8 cellular contexts compared by ENCODE assay signal in genomic region chr17:37570527-37571093, GRCh38. TPM values are rescaled to one million over a fixed set of nuclear protein-coding genes. Genes with fewer than 3 reads are reported as not detected.
DNase-seq lines count a peak whose midpoint lies in the region; ATAC-seq and TF ChIP-seq lines count a peak whose summit lies in the region.

No MANE protein-coding gene starts in this region.

- no TSS peak for BruUV-seq in IMR-90 (replicated peaks; lab: Mats Ljungman, UMichigan)

- no peak for TF ChIP-seq POLR2A in IMR-90 (IDR thresholded peaks at IDR 0.05; ENCODE audit: low read depth, low read length)

- ATAC-seq in IMR-90 (ENCODE audit: low read depth) = peak; percentile 86
- no peak for ATAC-seq in HG03139 (IDR thresholded peaks at IDR 0.05; ENCODE audit: unreplicated experiment)

- H3K9ac ChIP-seq in IMR-90 (ENCODE audit: low read depth, low read length) (no peak overlapping the region), mesendoderm (ENCODE audit: low read length) (no peak overlapping the region)

- no peak overlapping the region for H2BK15ac ChIP-seq in IMR-90 (ENCODE audit: low read depth, low read length)
- H2BK15ac ChIP-seq in mesendoderm (replicated peaks; ENCODE audit: low read depth) = no peak overlapping the region

- H2AK9ac ChIP-seq in IMR-90 (replicated peaks; ENCODE audit: low read depth, low read length, poor library complexity) = no peak overlapping the region

- H3K14ac ChIP-seq in IMR-90 (replicated peaks; ENCODE audit: low read depth, low read length) = no peak overlapping the region

- DNase-seq in EH (ENCODE audit: low read depth) (peak; percentile 66), IMR-90 (peak; percentile 69), SW480 (ENCODE audit: low spot score) (peak; percentile 65), dermis microvascular lymphatic vessel endothelial cell (ENCODE audit: low read depth in 2 of 2) (peak; percentile 30 to 72), mesendoderm (peak; percentile 87), T-helper 9 cell (no peak), foreskin melanocyte (no peak)

- H4K91ac ChIP-seq in IMR-90 (ENCODE audit: insufficient read depth, low read depth, low read length) = no peak overlapping the region

- H2AK5ac ChIP-seq in IMR-90 (ENCODE audit: low read depth, low read length) = no peak overlapping the region
- no peak overlapping the region for H2AK5ac ChIP-seq in mesendoderm (ENCODE audit: low read length)

- H3K9me1 ChIP-seq in IMR-90 (ENCODE audit: insufficient read depth, low read length) = no peaks in the 10 kb centered on the region

- in situ Hi-C loops in IMR-90 (cut with MboI; ENCODE audit: low sequenced_read_pairs) = no loop called here

- H2BK5ac ChIP-seq in IMR-90 (ENCODE audit: low read depth, low read length, poor library complexity, severe bottlenecking) = no peak overlapping the region
- H2BK5ac ChIP-seq in mesendoderm (ENCODE audit: low read length) = no peak overlapping the region

- H3K79me2 ChIP-seq in mesendoderm (ENCODE audit: control insufficient read depth, insufficient read depth, low read length) = no peaks in the 10 kb centered on the region

- H4K8ac ChIP-seq in IMR-90 (ENCODE audit: low read depth in 2 of 2, low read length in 2 of 2) (no peak overlapping the region), mesendoderm (ENCODE audit: low read depth, low read length) (no peak overlapping the region)

- WGBS in IMR-90 (ENCODE audit: extremely low coverage in 2 of 2, insufficient read length in 1 of 2), 2 experiments = 80% methylated on average over 1 of the region's 8 CpGs; no CpG with 5 or more reads in 1 of the 2 experiments
- WGBS in mesendoderm (ENCODE audit: extremely low coverage, insufficient coverage, low lambda C conversion rate) = no CpG with 5 or more reads among the region's 8 CpGs

- H3K27ac ChIP-seq in IMR-90 (ENCODE audit: insufficient read depth, low read length) (no peak overlapping the region), mesendoderm (ENCODE audit: low read depth, low read length) (no peak overlapping the region)

- TF ChIP-seq RAD21 in IMR-90 (IDR thresholded peaks at IDR 0.05; ENCODE audit: low read length) = peak; percentile 58

- H3K36me3 ChIP-seq in IMR-90 (ENCODE audit: control insufficient read depth, insufficient read depth, low read length) (peaks cover 34% of the 10 kb centered on the region), mesendoderm (ENCODE audit: control insufficient read depth, insufficient read depth, low read length) (peaks cover 2% of the 10 kb centered on the region)

- H3K27me3 ChIP-seq in IMR-90 (ENCODE audit: control insufficient read depth, insufficient read depth, low read length) (no peaks in the 10 kb centered on the region), mesendoderm (ENCODE audit: insufficient read depth, low read length, poor library complexity) (no peaks in the 10 kb centered on the region)

- no peak overlapping the region for H3K56ac ChIP-seq in IMR-90 (ENCODE audit: extremely low read depth, insufficient read depth, low read length)
- no peak overlapping the region for H3K56ac ChIP-seq in mesendoderm (ENCODE audit: low read length)

- no peak overlapping the region for H2BK20ac ChIP-seq in IMR-90 (ENCODE audit: low read depth, low read length)

- dilution Hi-C loops in IMR-90 (cut with HindIII; ENCODE audit: low sequenced_read_pairs, unreplicated experiment) = no loop called here

- H4K20me1 ChIP-seq in IMR-90 (ENCODE audit: insufficient read depth, low read length) = no peaks in the 10 kb centered on the region; the same call in 1 of the 2 replicates

- CTCF ChIA-PET in IMR-90 (lab: Yijun Ruan, JAX) = interaction anchor here (0.6 kb wide), 2 partner anchors 9 to 194 kb away, joined by 3 to 5 read pairs; no protein-coding TSS in a partner anchor

- no peaks in the 10 kb centered on the region for H3K9me3 ChIP-seq in IMR-90 (ENCODE audit: control insufficient read depth, insufficient read depth, low read length)

- H3K79me1 ChIP-seq in IMR-90 (ENCODE audit: low read depth in 1 of 2, low read length in 2 of 2) = peaks cover 3 to 7% of the 10 kb centered on the region in 2 experiments; a peak in 2 of 4 replicates
- H3K79me1 ChIP-seq in mesendoderm (ENCODE audit: low read length) = no peaks in the 10 kb centered on the region

- TF ChIP-seq CTCF in IMR-90 (conservative IDR thresholded peaks at IDR 0.05; ENCODE audit: low read depth, low read length) = peak; percentile 54

- intact Hi-C loops in IMR-90 (cut with micrococcal nuclease) = no loop called here

- H4K5ac ChIP-seq in IMR-90 (ENCODE audit: low read depth, low read length) (no peak overlapping the region), mesendoderm (ENCODE audit: low read length) (no peak overlapping the region)

- H3K4me2 ChIP-seq in IMR-90 (ENCODE audit: low read depth, low read length) = no peak overlapping the region
- no peak overlapping the region for H3K4me2 ChIP-seq in mesendoderm (ENCODE audit: low read length)

- POLR2A ChIA-PET in IMR-90 (lab: Charles Lee; ENCODE audit: unreplicated experiment) = no interaction called here

- no peak overlapping the region for H2AFZ ChIP-seq in IMR-90 (replicated peaks; ENCODE audit: low read length, poor library complexity)

- H3K4me3 ChIP-seq in IMR-90 (ENCODE audit: insufficient read depth, low read depth, low read length) (no peak overlapping the region), mesendoderm (ENCODE audit: low read length) (no peak overlapping the region)

- H3K18ac ChIP-seq in IMR-90 (ENCODE audit: low read depth, low read length) (no peak overlapping the region), mesendoderm (ENCODE audit: low read length) (no peak overlapping the region)

- no peak overlapping the region for H3K23ac ChIP-seq in IMR-90 (ENCODE audit: low read depth, low read length)
- H3K23ac ChIP-seq in mesendoderm (ENCODE audit: low read length) = no peak overlapping the region

- no peaks in the 10 kb centered on the region for H3K4me1 ChIP-seq in IMR-90 (ENCODE audit: control insufficient read depth, insufficient read depth, low read length)
- no peaks in the 10 kb centered on the region for H3K4me1 ChIP-seq in mesendoderm (ENCODE audit: control insufficient read depth, low read depth, low read length)

- H3K4ac ChIP-seq in IMR-90 (ENCODE audit: low read depth, low read length) = no peak overlapping the region
- no peak overlapping the region for H3K4ac ChIP-seq in mesendoderm (ENCODE audit: low read depth, low read length)

- H2BK120ac ChIP-seq in IMR-90 (ENCODE audit: low read depth, low read length) = no peak overlapping the region
- no peak overlapping the region for H2BK120ac ChIP-seq in mesendoderm (ENCODE audit: low read depth, low read length)

TF ChIP-seq in IMR-90, 13 proteins besides CTCF, POLR2A, EP300 and RAD21:
- TF ChIP-seq MAZ (IDR thresholded peaks at IDR 0.05; ENCODE audit: borderline replicate concordance, low read depth, low read length) = no peak
- TF ChIP-seq RFX5 (IDR thresholded peaks at IDR 0.05; ENCODE audit: low read depth, low read length) = no peak
- TF ChIP-seq SMC3 (IDR thresholded peaks at IDR 0.05; ENCODE audit: low read depth, low read length) = peak; percentile 42; the same call in 1 of the 2 replicates
- TF ChIP-seq NFE2L2 (IDR thresholded peaks at IDR 0.05; ENCODE audit: low read depth, low read length) = no peak
- TF ChIP-seq BHLHE40 (IDR thresholded peaks at IDR 0.05; ENCODE audit: low read depth, low read length) = no peak
- no peak for TF ChIP-seq RCOR1 (IDR thresholded peaks at IDR 0.05; ENCODE audit: insufficient replicate concordance, low read length)
- TF ChIP-seq ELK1 (IDR thresholded peaks at IDR 0.05; ENCODE audit: borderline replicate concordance, low read depth, low read length) = no peak
- peak; percentile 12; the same call in 1 of the 2 replicates for TF ChIP-seq FOS (IDR thresholded peaks at IDR 0.05; ENCODE audit: low read depth, low read length)
- no peak for TF ChIP-seq MXI1 (IDR thresholded peaks at IDR 0.05; ENCODE audit: borderline replicate concordance, low read depth, low read length)
- no peak for TF ChIP-seq USF2 (IDR thresholded peaks at IDR 0.05; ENCODE audit: low read depth, low read length)
- no peak for TF ChIP-seq CEBPB (IDR thresholded peaks at IDR 0.05; ENCODE audit: low read depth, low read length)
- no peak for TF ChIP-seq CHD1 (IDR thresholded peaks at IDR 0.05; ENCODE audit: low read depth, low read length)
- TF ChIP-seq MAFK (IDR thresholded peaks at IDR 0.05; ENCODE audit: low read depth, low read length) = no peak

RNA-seq across cellular contexts. Expression of gene SYNRG, which starts 38.6 kb away (rescaled TPM):
- 11.4 and 11.7 TPM in 2 replicates for total RNA-seq in IMR-90 (2012; rRNA removed)
- 12.1 and 15.2 TPM in 2 replicates for polyA plus RNA-seq in IMR-90 (2012; rRNA removed)
- polyA plus RNA-seq in IMR-90 (2012; cell fraction: cytosol; rRNA removed) = 5.6 and 7.1 TPM in 2 replicates
- polyA plus RNA-seq in IMR-90 (2012; cell fraction: nucleus; rRNA removed; ENCODE audit: low replicate concordance) = 7.5 and 21.0 TPM in 2 replicates
- total RNA-seq in dermis microvascular lymphatic vessel endothelial cell = 12.6 and 17.7 TPM in 2 replicates
- 13.9 TPM for polyA plus RNA-seq in mesendoderm (2013, experiment 1 of 2)
- 13.7 TPM for polyA plus RNA-seq in mesendoderm (2013, experiment 2 of 2)

Comparison
In these comparisons a context has a peak if more than half of its experiments do, and no peak if none do; other contexts are left out.
1. DNase-seq: peak in EH (single experiment), IMR-90 (single experiment), SW480 (single experiment), dermis microvascular lymphatic vessel endothelial cell (2 of 2) and mesendoderm (single experiment); none in T-helper 9 cell (single experiment) and foreskin melanocyte (single experiment).